18 cellular contexts compared by ENCODE assay signal in genomic region chrX:2823795-2824386, GRCh38. TPM values are rescaled to one million over a fixed set of nuclear protein-coding genes. Genes with fewer than 3 reads are reported as not detected.
"Had no signal": no experiment of that assay in that cellular context is flagged by ENCODE, and none has a peak within 500 bp of the region (broad histone marks: within the 10 kb centered on the region; RNA-seq: fewer than 3 reads in every experiment).

No MANE protein-coding gene starts in this region.

- H3K4me3 Mint-ChIP-seq: activated CD8-positive, alpha-beta T cell treated with anti-CD3 and anti-CD28 coated beads for 36 hours; activated naive CD8-positive, alpha-beta T cell; activated T-cell treated with anti-CD3 and anti-CD28 coated beads, Interleukin-2, amount 50 U/mL, for 72 hours; memory B cell; natural killer cell treated with Interleukin-12 subunit alpha and Interleukin-12 subunit beta and Interleukin-15 and Interleukin-18, amount 100 ng/mL, for 72 hours had no signal

- H3K27ac Mint-ChIP-seq: activated CD8-positive, alpha-beta T cell treated with anti-CD3 and anti-CD28 coated beads for 36 hours; activated naive CD8-positive, alpha-beta T cell; activated T-cell treated with anti-CD3 and anti-CD28 coated beads, Interleukin-2, amount 50 U/mL, for 72 hours; memory B cell; natural killer cell treated with Interleukin-12 subunit alpha and Interleukin-12 subunit beta and Interleukin-15 and Interleukin-18, amount 100 ng/mL, for 72 hours had no signal

- H3K9me3 Mint-ChIP-seq: activated CD8-positive, alpha-beta T cell treated with anti-CD3 and anti-CD28 coated beads for 36 hours; activated T-cell treated with anti-CD3 and anti-CD28 coated beads, Interleukin-2, amount 50 U/mL, for 72 hours; memory B cell; natural killer cell treated with Interleukin-12 subunit alpha and Interleukin-12 subunit beta and Interleukin-15 and Interleukin-18, amount 100 ng/mL, for 72 hours had no signal

- H3K4me1 Mint-ChIP-seq: memory B cell had no signal

- DNase-seq: activated CD8-positive, alpha-beta memory T cell treated with anti-CD3 and anti-CD28 coated beads, Interleukin-2, amount 50 U/mL, for 48 hours; activated CD8-positive, alpha-beta T cell treated with anti-CD3 and anti-CD28 coated beads for 36 hours; activated gamma-delta T cell treated with Interleukin-2 at 50 U/mL for 16 hours; activated T-cell treated with anti-CD3 and anti-CD28 coated beads, Interleukin-2, amount 50 U/mL, for 72 hours; brain microvascular endothelial cell; dermis blood vessel endothelial cell; gastrocnemius medialis; heart right ventricle; occipital lobe; stimulated activated CD4-positive, alpha-beta T cell treated with anti-CD3 and anti-CD28 coated beads, Interleukin-12 subunit alpha, Interleukin-12 subunit beta, amount 100 ng/mL, for 4 hours; stimulated activated CD4-positive, alpha-beta T cell treated with anti-CD3 and anti-CD28 coated beads, Interleukin-2, amount 100 ng/mL, for 24 hours; stomach; thyroid gland had no signal

- H3K27me3 Mint-ChIP-seq: activated CD8-positive, alpha-beta T cell treated with anti-CD3 and anti-CD28 coated beads for 36 hours had no signal

- H3K27ac ChIP-seq: brain microvascular endothelial cell, gastrocnemius medialis, heart right ventricle, stomach, thyroid gland, vagina had no signal

- H3K36me3 Mint-ChIP-seq: activated naive CD8-positive, alpha-beta T cell; memory B cell; natural killer cell treated with Interleukin-12 subunit alpha and Interleukin-12 subunit beta and Interleukin-15 and Interleukin-18, amount 100 ng/mL, for 72 hours had no signal

- H3K4me3 ChIP-seq: gastrocnemius medialis, heart right ventricle, stomach, thyroid gland, vagina had no signal

RNA-seq across cellular contexts. Expression of gene GYG2, which starts 4.8 kb away (rescaled TPM):
- total RNA-seq: activated CD8-positive, alpha-beta T cell treated with anti-CD3 and anti-CD28 coated beads for 36 hours; activated T-cell treated with anti-CD3 and anti-CD28 coated beads, Interleukin-2, amount 50 U/mL, for 72 hours; natural killer cell treated with Interleukin-12 subunit alpha and Interleukin-12 subunit beta and Interleukin-15 and Interleukin-18, amount 100 ng/mL, for 72 hours; T-helper 1 cell treated with Interleukin-12 subunit alpha and Interleukin-12 subunit beta and Interleukin-4 antibody, amounts not matched to agents 30 ng/mL and 1 ng/mL, for 36 hours had no signal
